13 cellular contexts compared by ENCODE assay signal in genomic region chr5:966345-966710, GRCh38. TPM values are rescaled to one million over a fixed set of nuclear protein-coding genes. Genes with fewer than 3 reads are reported as not detected.
DNase-seq lines count a peak whose midpoint lies in the region; ATAC-seq and TF ChIP-seq lines count a peak whose summit lies in the region.
"Had no signal": no experiment of that assay in that cellular context is flagged by ENCODE, and none has a peak within 500 bp of the region (broad histone marks: within the 10 kb centered on the region; RNA-seq: fewer than 3 reads in every experiment).

No MANE protein-coding gene starts in this region.

- H3K4me3 ChIP-seq in DND-41 (ENCODE audit: low read depth in 1 of 2, low read length in 2 of 2) = no peak overlapping the region
- H3K4me3 ChIP-seq in MM.1S (ENCODE audit: low read length) = peak overlapping the region; percentile 8; the same call in 1 of the 2 replicates
- no peak overlapping the region for H3K4me3 ChIP-seq in smooth muscle cell
- H3K4me3 ChIP-seq: HAP-1 had no signal

- H3K27me3 ChIP-seq in DND-41 (ENCODE audit: insufficient read depth, low read length, poor library complexity) (no peaks in the 10 kb centered on the region), MM.1S (replicated peaks; ENCODE audit: insufficient read depth, low read length) (peaks cover 39% of the 10 kb centered on the region), smooth muscle cell (ENCODE audit: low read depth) (no peaks in the 10 kb centered on the region)

- peak overlapping the region; percentile 97 for H3K27ac ChIP-seq in DND-41 (ENCODE audit: low read length)
- H3K27ac ChIP-seq in MM.1S (ENCODE audit: low read length) = peak overlapping the region; percentile 93
- H3K27ac ChIP-seq in smooth muscle cell (ENCODE audit: low read depth) = no peak overlapping the region
- H3K27ac ChIP-seq: HL-60 had no signal

- H3K79me2 ChIP-seq in DND-41 (ENCODE audit: insufficient read depth, low read length) (no peaks in the 10 kb centered on the region), MM.1S (ENCODE audit: low read length) (no peaks in the 10 kb centered on the region), smooth muscle cell (ENCODE audit: low read depth) (no peaks in the 10 kb centered on the region)

- WGBS in smooth muscle cell (ENCODE audit: low lambda C conversion rate) = 73% methylated on average over 9 of the region's 9 CpGs

- H3K9me3 ChIP-seq in DND-41 (ENCODE audit: insufficient read depth, low read length, severe bottlenecking) (no peaks in the 10 kb centered on the region), MM.1S (replicated peaks; ENCODE audit: insufficient read depth, low read length) (no peaks in the 10 kb centered on the region), smooth muscle cell (replicated peaks; ENCODE audit: low read depth) (no peaks in the 10 kb centered on the region)
- H3K9me3 ChIP-seq: Caco-2 had no signal

- H3K36me3 ChIP-seq in DND-41 (ENCODE audit: insufficient read depth, low read length) (no peaks in the 10 kb centered on the region), MM.1S (replicated peaks; ENCODE audit: insufficient read depth, low read length) (no peaks in the 10 kb centered on the region), smooth muscle cell (ENCODE audit: low read depth) (no peaks in the 10 kb centered on the region)
- H3K36me3 ChIP-seq: HAP-1 had no signal

- TF ChIP-seq CTCF in DND-41 (IDR thresholded peaks at IDR 0.05; ENCODE audit: borderline replicate concordance, extremely low read depth, low read length, poor library complexity, severe bottlenecking) (no peak), MM.1S (IDR thresholded peaks at IDR 0.05; ENCODE audit: low read length) (0 out of 2 replicates have a peak, but pooled peaks have one; percentile 3), smooth muscle cell (IDR thresholded peaks at IDR 0.05; ENCODE audit: borderline replicate concordance, insufficient read depth, poor library complexity, severe bottlenecking) (no peak)

- H2AFZ ChIP-seq in DND-41 (ENCODE audit: low read depth, low read length) (no peak overlapping the region), MM.1S (ENCODE audit: low read length) (peak overlapping the region; percentile 42; the same call in 1 of the 2 replicates), smooth muscle cell (ENCODE audit: low read depth) (no peak overlapping the region)

- H3F3A ChIP-seq in MM.1S (ENCODE audit: insufficient read depth, low read length) (peaks cover 26% of the 10 kb centered on the region; the same call in 1 of the 2 replicates), smooth muscle cell (ENCODE audit: low read depth) (peaks cover 21% of the 10 kb centered on the region)

- H4K20me1 ChIP-seq in DND-41 (ENCODE audit: insufficient read depth, low read length) (no peaks in the 10 kb centered on the region), MM.1S (ENCODE audit: insufficient read depth, low read length) (no peaks in the 10 kb centered on the region), smooth muscle cell (ENCODE audit: low read depth) (no peaks in the 10 kb centered on the region)

- no peaks in the 10 kb centered on the region for H3K9me2 ChIP-seq in MM.1S (replicated peaks; ENCODE audit: insufficient read depth, low read length)

- H3K4me2 ChIP-seq in DND-41 (ENCODE audit: insufficient read depth, low read length) (no peak overlapping the region), MM.1S (ENCODE audit: low read depth, low read length) (peak overlapping the region; percentile 62), smooth muscle cell (peak overlapping the region; percentile 6)

- H3K9ac ChIP-seq in DND-41 (ENCODE audit: low read depth, low read length) (no peak overlapping the region), MM.1S (ENCODE audit: low read length) (peak overlapping the region; percentile 23; the same call in 1 of the 2 replicates), smooth muscle cell (ENCODE audit: low read depth) (no peak overlapping the region)

- ATAC-seq in DND-41 (ENCODE audit: insufficient read depth, low read depth) = no peak
- ATAC-seq: CD8-positive, alpha-beta T cell had no signal

- DNase-seq in 8988T (peak; percentile 13), DND-41 (no peak), MM.1S (no peak), smooth muscle cell (lab: John Stamatoyannopoulos, UW; ENCODE audit: unreplicated experiment) (no peak), HK-2 (ENCODE audit: unreplicated experiment) (no peak), UCSD-AML1 (lab: John Stamatoyannopoulos, UW; ENCODE audit: unreplicated experiment) (no peak)
- DNase-seq in activated naive CD4-positive, alpha-beta T cell treated with anti-CD3 and anti-CD28 coated beads, Interleukin-2, amount 50 U/mL, for 16 hours = no peak
- DNase-seq: CD8-positive, alpha-beta T cell; GF-D8 had no signal

- H3K4me1 ChIP-seq in DND-41 (ENCODE audit: insufficient read depth, low read length) (peaks cover 80% of the 10 kb centered on the region), MM.1S (ENCODE audit: low read length) (peaks cover 37% of the 10 kb centered on the region), smooth muscle cell (ENCODE audit: low read depth) (peaks cover 14% of the 10 kb centered on the region)
- H3K4me1 ChIP-seq: Caco-2, HAP-1 had no signal

RNA-seq across cellular contexts. Expression of gene NKD2, which starts 42.3 kb away (rescaled TPM):
- total RNA-seq in smooth muscle cell = 31.2 and 32.5 TPM in 2 replicates
- polyA plus RNA-seq in smooth muscle cell = 105 and 122 TPM in 2 replicates
- polyA plus RNA-seq: CD14-positive monocyte had no signal
